Comparison of ENCODE assay signal across 8 cellular contexts in genomic region chr16:3150346-3151218, GRCh38. TPM values are rescaled to one million over a fixed set of nuclear protein-coding genes. Genes with fewer than 3 reads are reported as not detected.
DNase-seq lines count a peak whose midpoint lies in the region; ATAC-seq and TF ChIP-seq lines count a peak whose summit lies in the region.

No MANE protein-coding gene starts in this region.

- peak overlapping the region; percentile 98 for H3K27ac Mint-ChIP-seq in Calu3 (ENCODE audit: unreplicated experiment)

- no peak for TF ChIP-seq CTCF in Calu3 (IDR thresholded peaks at IDR 0.05; ENCODE audit: unreplicated experiment)

- H3K4me3 ChIP-seq in HUES6 (ENCODE audit: low read depth, low read length) (peak overlapping the region; percentile 98), NT2/D1 (ENCODE audit: insufficient read length, low read depth) (peak overlapping the region; percentile 90)

- H3K9ac ChIP-seq in HUES6 (ENCODE audit: low read length) (peak overlapping the region; percentile 75), NT2/D1 (ENCODE audit: insufficient read length, low read depth) (peak overlapping the region; percentile 95)

- TSS peak; percentile 97 for BruUV-seq in Calu3 (replicated peaks; lab: Mats Ljungman, UMichigan)

- DNase-seq in Calu3, result peak; percentile 99
- DNase-seq in NT2/D1 (ENCODE audit: low read depth, low spot score), result peak; percentile 95
- peak; percentile 99 for DNase-seq in activated CD8-positive, alpha-beta memory T cell treated with anti-CD3 and anti-CD28 coated beads, Interleukin-2, amount 50 U/mL, for 4 hours
- DNase-seq in epidermal melanocyte (ENCODE audit: insufficient read length, low spot score), result peak; percentile 95
- DNase-seq in middle frontal gyrus (ENCODE audit: extremely low spot score, low spot score), result peak; percentile 94
- DNase-seq in stimulated activated CD8-positive, alpha-beta memory T cell treated with anti-CD3 and anti-CD28 coated beads, Interleukin-2, amount 100 ng/mL, for 1 hour (ENCODE audit: low read depth in 2 of 2), result peak; percentile 93 to 98

- intact Hi-C loops in Calu3 (cut with micrococcal nuclease; ENCODE audit: unreplicated experiment), result no loop called here

- ATAC-seq in GM21447 (IDR thresholded peaks at IDR 0.05; ENCODE audit: unreplicated experiment), result peak; percentile 58

- CTCF ChIA-PET in Calu3 (lab: Charles Lee), result interaction anchor here (0.6 to 2.4 kb wide), 13 partner anchors 8 to 547 kb away, joined by 3 to 23 read pairs (median 5); partner anchors contain the start of gene ZNF213

- H3K27me3 ChIP-seq in HUES6 (ENCODE audit: control insufficient read depth, insufficient read depth, low read length), result peaks cover 16% of the 10 kb centered on the region
- H3K27me3 ChIP-seq in NT2/D1 (ENCODE audit: insufficient read depth, insufficient read length), result peaks cover 27% of the 10 kb centered on the region

- peak overlapping the region; percentile 89 for H3K4me3 Mint-ChIP-seq in Calu3 (ENCODE audit: low read depth, unreplicated experiment)

- H3K4me1 Mint-ChIP-seq in Calu3 (ENCODE audit: low read depth, unreplicated experiment), result peaks cover 20% of the 10 kb centered on the region

- H3K4me1 ChIP-seq in HUES6 (ENCODE audit: control insufficient read depth, insufficient read depth, low read length) (peaks cover 6% of the 10 kb centered on the region), NT2/D1 (ENCODE audit: insufficient read depth, insufficient read length) (peaks cover 15% of the 10 kb centered on the region)

- no peak overlapping the region for H3K27ac ChIP-seq in HUES6 (ENCODE audit: low read depth, low read length)

- H3K36me3 ChIP-seq in HUES6 (ENCODE audit: control insufficient read depth, insufficient read depth, low read length) (no peaks in the 10 kb centered on the region), NT2/D1 (ENCODE audit: insufficient read depth, insufficient read length, low read length) (no peaks in the 10 kb centered on the region)

- H3K9me3 Mint-ChIP-seq in Calu3 (ENCODE audit: low read depth, unreplicated experiment), result no peaks in the 10 kb centered on the region

- H3K9me3 ChIP-seq in HUES6 (ENCODE audit: control insufficient read depth, insufficient read depth, low read depth, low read length) (no peaks in the 10 kb centered on the region), NT2/D1 (ENCODE audit: insufficient read depth, low read length) (no peaks in the 10 kb centered on the region)

- peaks cover 3% of the 10 kb centered on the region for H3K27me3 Mint-ChIP-seq in Calu3 (ENCODE audit: unreplicated experiment)

- peaks cover 48% of the 10 kb centered on the region for H3K36me3 Mint-ChIP-seq in Calu3 (ENCODE audit: insufficient read depth, unreplicated experiment)

RNA-seq across cellular contexts. Expression of gene ZNF213, which starts 15.8 kb away (rescaled TPM):
- 9.8 and 11.8 TPM in 2 replicates for total RNA-seq in Calu3 (2022)

RNA-seq across cellular contexts. Expression of gene OR1F1, which starts 37.4 kb away (rescaled TPM):
- total RNA-seq in Calu3 (2022), result 0.40 and 0.54 TPM in 2 replicates

RNA-seq across cellular contexts. Expression of gene ZNF205, which starts 38.2 kb away (rescaled TPM):
- 17.2 and 17.7 TPM in 2 replicates for total RNA-seq in Calu3 (2022)

RNA-seq across cellular contexts. Expression of gene ZSCAN10, which starts 51.5 kb away (rescaled TPM):
- not detected in 2 replicates for total RNA-seq in Calu3 (2022)
